Comparison of ENCODE assay signal across 10 cellular contexts in the genomic region with DNA sequence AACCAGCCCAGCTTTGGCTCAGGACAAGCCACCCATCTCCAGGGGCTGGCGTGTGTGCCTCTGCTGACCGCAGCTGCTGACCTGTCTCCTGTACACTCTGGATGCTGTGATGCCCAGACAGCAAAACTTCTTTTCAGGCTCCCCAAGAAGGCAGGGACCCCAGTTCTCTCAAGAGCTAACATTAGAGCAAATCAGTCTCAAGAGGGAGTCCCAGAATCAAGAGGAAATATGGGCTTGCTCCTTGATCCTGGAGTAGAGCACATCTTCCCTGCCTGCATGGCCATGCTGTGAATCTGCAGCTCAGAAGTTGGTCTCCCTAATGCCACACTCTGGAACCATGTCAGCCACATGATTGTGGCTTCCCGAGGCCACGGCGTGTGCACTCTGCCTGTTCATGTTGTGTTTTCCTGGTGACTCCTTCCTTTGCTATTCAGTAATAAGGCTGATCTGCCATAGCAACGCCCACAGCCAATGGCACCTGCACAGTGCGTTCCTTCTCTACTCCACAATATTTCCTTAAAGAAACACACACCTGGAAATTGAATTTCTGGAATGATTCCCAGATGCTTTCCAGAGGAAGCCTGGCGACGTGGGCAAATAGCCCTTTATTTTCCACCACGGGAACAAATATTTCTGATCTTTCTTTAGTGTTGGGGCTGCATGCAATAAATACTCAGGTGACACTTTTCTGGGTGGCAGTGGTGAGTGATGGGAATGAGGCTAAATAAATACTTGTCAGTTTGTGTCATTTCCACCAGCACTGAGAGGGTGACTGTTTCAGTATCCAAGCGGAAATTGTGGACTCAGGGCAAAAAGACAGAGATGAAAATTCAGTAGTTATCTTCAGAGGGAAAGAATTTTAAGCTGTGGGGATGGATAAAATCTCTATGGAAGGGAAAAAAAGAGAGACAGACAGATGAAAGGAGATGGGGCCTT. TPM values are rescaled to one million over a fixed set of nuclear protein-coding genes. Genes with fewer than 3 reads are reported as not detected.
A peak's percentile ranks its signal among the peaks of the same experiment; 100 is the strongest.
DNase-seq lines count a peak whose midpoint lies in the region; ATAC-seq lines count a peak whose summit lies in the region.
"Had no signal": no experiment of that assay in that cellular context is flagged by ENCODE, and none has a peak within 500 bp of the region (broad histone marks: within the 10 kb centered on the region; RNA-seq: fewer than 3 reads in every experiment).

No MANE protein-coding gene starts in this region.

- intact Hi-C loops in activated CD4-positive, alpha-beta T cell treated with anti-CD3 and anti-CD28 coated beads, Interleukin-2, amount 10 ng/mL, durations not matched to agents 24 days and 14 days (cut with micrococcal nuclease), result no loop called here

- ATAC-seq in GM19397 (IDR thresholded peaks at IDR 0.05; ENCODE audit: unreplicated experiment) (no peak), GM21390 (IDR thresholded peaks at IDR 0.05; ENCODE audit: unreplicated experiment) (no peak), HG03039 (IDR thresholded peaks at IDR 0.05; ENCODE audit: unreplicated experiment) (no peak)
- ATAC-seq: natural killer cell treated with Interleukin-12 subunit alpha and Interleukin-12 subunit beta and Interleukin-15 and Interleukin-18, amount 100 ng/mL, for 72 hours had no signal

- no peaks in the 10 kb centered on the region for H3K9me3 Mint-ChIP-seq in activated CD4-positive, alpha-beta T cell treated with anti-CD3 and anti-CD28 coated beads, Interleukin-2, amount 10 ng/mL, durations not matched to agents 24 days and 14 days
- H3K9me3 Mint-ChIP-seq: natural killer cell treated with Interleukin-12 subunit alpha and Interleukin-12 subunit beta and Interleukin-15 and Interleukin-18, amount 100 ng/mL, for 72 hours had no signal

- DNase-seq in EH (ENCODE audit: low read depth), result peak; percentile 91
- DNase-seq in NCI-H2029 treated with DMSO at 0.1 percent for 48 hours (lab: John Stamatoyannopoulos, UW), result peak; percentile 27
- DNase-seq in dedifferentiated amniotic fluid mesenchymal stem cell (ENCODE audit: extremely low spot score), result peak; percentile 37
- peak; percentile 92 for DNase-seq in myocyte (ENCODE audit: low read depth)
- no peak for DNase-seq in activated CD4-positive, alpha-beta T cell treated with anti-CD3 and anti-CD28 coated beads, Interleukin-2, amount 10 ng/mL, durations not matched to agents 24 days and 14 days
- DNase-seq: NCI-H1092 treated with DMSO at 0.1 percent for 48 hours had no signal

- H3K27me3 Mint-ChIP-seq in activated CD4-positive, alpha-beta T cell treated with anti-CD3 and anti-CD28 coated beads, Interleukin-2, amount 10 ng/mL, durations not matched to agents 24 days and 14 days, result no peaks in the 10 kb centered on the region

- H3K36me3 Mint-ChIP-seq in activated CD4-positive, alpha-beta T cell treated with anti-CD3 and anti-CD28 coated beads, Interleukin-2, amount 10 ng/mL, durations not matched to agents 24 days and 14 days (ENCODE audit: low read depth), result no peaks in the 10 kb centered on the region
- H3K36me3 Mint-ChIP-seq: natural killer cell treated with Interleukin-12 subunit alpha and Interleukin-12 subunit beta and Interleukin-15 and Interleukin-18, amount 100 ng/mL, for 72 hours had no signal

- no peak overlapping the region for H3K4me3 Mint-ChIP-seq in activated CD4-positive, alpha-beta T cell treated with anti-CD3 and anti-CD28 coated beads, Interleukin-2, amount 10 ng/mL, durations not matched to agents 24 days and 14 days
- H3K4me3 Mint-ChIP-seq: natural killer cell treated with Interleukin-12 subunit alpha and Interleukin-12 subunit beta and Interleukin-15 and Interleukin-18, amount 100 ng/mL, for 72 hours had no signal

- H3K27ac Mint-ChIP-seq in activated CD4-positive, alpha-beta T cell treated with anti-CD3 and anti-CD28 coated beads, Interleukin-2, amount 10 ng/mL, durations not matched to agents 24 days and 14 days, result no peak overlapping the region
- H3K27ac Mint-ChIP-seq: natural killer cell treated with Interleukin-12 subunit alpha and Interleukin-12 subunit beta and Interleukin-15 and Interleukin-18, amount 100 ng/mL, for 72 hours had no signal

- no peaks in the 10 kb centered on the region for H3K4me1 Mint-ChIP-seq in activated CD4-positive, alpha-beta T cell treated with anti-CD3 and anti-CD28 coated beads, Interleukin-2, amount 10 ng/mL, durations not matched to agents 24 days and 14 days

RNA-seq across cellular contexts. Expression of gene THSD4, which starts 21.9 kb away (rescaled TPM):
- total RNA-seq in myocyte, result 1.6 and 2.7 TPM in 2 replicates
- polyA plus RNA-seq in myocyte (2012), result 1.1 TPM
- not detected in 2 replicates for total RNA-seq in activated CD4-positive, alpha-beta T cell treated with anti-CD3 and anti-CD28 coated beads, Interleukin-2, amount 10 ng/mL, durations not matched to agents 24 days and 14 days
- total RNA-seq: natural killer cell treated with Interleukin-12 subunit alpha and Interleukin-12 subunit beta and Interleukin-15 and Interleukin-18, amount 100 ng/mL, for 72 hours had no signal
